Comparison of ENCODE assay signal across 17 cellular contexts in genomic region chr6:116408476-116408875, GRCh38. TPM values are rescaled to one million over a fixed set of nuclear protein-coding genes. Genes with fewer than 3 reads are reported as not detected.
DNase-seq lines count a peak whose midpoint lies in the region; ATAC-seq and TF ChIP-seq lines count a peak whose summit lies in the region.
"Had no signal": no experiment of that assay in that cellular context is flagged by ENCODE, and none has a peak within 500 bp of the region (broad histone marks: within the 10 kb centered on the region; RNA-seq: fewer than 3 reads in every experiment).

No MANE protein-coding gene starts in this region.

- peaks cover 53% of the 10 kb centered on the region for H3K4me1 Mint-ChIP-seq in memory B cell
- H3K4me1 Mint-ChIP-seq in Caco-2 (ENCODE audit: low read depth, unreplicated experiment): no peaks in the 10 kb centered on the region

- CTCF ChIA-PET in Caco-2 (lab: Charles Lee): no interaction called here

- ATAC-seq in GM18508 (IDR thresholded peaks at IDR 0.05; ENCODE audit: insufficient read depth, unreplicated experiment) (peak; percentile 39), GM21528 (IDR thresholded peaks at IDR 0.05; ENCODE audit: low FRiP score, unreplicated experiment) (peak; percentile 25), HG03103 (IDR thresholded peaks at IDR 0.05; ENCODE audit: low read depth, unreplicated experiment) (peak; percentile 30), memory B cell (ENCODE audit: low read depth) (no peak), aorta (ENCODE audit: low FRiP score) (no peak), GM21423 (IDR thresholded peaks at IDR 0.05; ENCODE audit: unreplicated experiment) (no peak)
- ATAC-seq: activated T-cell treated with anti-CD3 and anti-CD28 coated beads, Interleukin-2, amount 50 U/mL, for 4 hours; HepG2 had no signal

- no TSS peak for BruUV-seq in Caco-2 (replicated peaks; lab: Mats Ljungman, UMichigan)

- no peak overlapping the region for H3K4me3 ChIP-seq in aorta (ENCODE audit: low read length in 2 of 2)
- H3K4me3 ChIP-seq in Caco-2 (ENCODE audit: low read depth, low read length): no peak overlapping the region
- H3K4me3 ChIP-seq: sigmoid colon, SK-N-MC had no signal

- peaks cover 3% of the 10 kb centered on the region for H3K36me3 Mint-ChIP-seq in memory B cell
- H3K36me3 Mint-ChIP-seq in Caco-2 (ENCODE audit: insufficient read depth, unreplicated experiment): no peaks in the 10 kb centered on the region

- no peaks in the 10 kb centered on the region for H3K27me3 Mint-ChIP-seq in memory B cell
- peaks cover 2% of the 10 kb centered on the region for H3K27me3 Mint-ChIP-seq in Caco-2 (ENCODE audit: insufficient read depth, unreplicated experiment)

- H3K9me3 ChIP-seq in aorta (ENCODE audit: control insufficient read depth, low read length) (no peaks in the 10 kb centered on the region), Caco-2 (no peaks in the 10 kb centered on the region)
- H3K9me3 ChIP-seq: sigmoid colon had no signal

- POLR2A ChIA-PET in Caco-2 (lab: Charles Lee): no interaction called here

- WGBS in aorta, 2 donors: 96 to 98% methylated on average over 4 of the region's 4 CpGs

- no peaks in the 10 kb centered on the region for H3K27me3 ChIP-seq in aorta (ENCODE audit: control insufficient read depth in 1 of 2, insufficient read depth in 2 of 2, low read length in 1 of 2)
- H3K27me3 ChIP-seq in Caco-2 (replicated peaks; ENCODE audit: control insufficient read depth, insufficient read depth, low read length): no peaks in the 10 kb centered on the region; the same call in 1 of the 2 replicates
- H3K27me3 ChIP-seq: sigmoid colon had no signal

- H3K27ac ChIP-seq in aorta (ENCODE audit: low read depth in 1 of 2, low read length in 2 of 2): no peak overlapping the region
- H3K27ac ChIP-seq: sigmoid colon, SK-N-MC had no signal

- no peaks in the 10 kb centered on the region for H3K36me3 ChIP-seq in aorta (ENCODE audit: control insufficient read depth in 1 of 2, insufficient read depth in 2 of 2, low read length in 1 of 2)
- H3K36me3 ChIP-seq in Caco-2 (ENCODE audit: control insufficient read depth, insufficient read depth, low read length): no peaks in the 10 kb centered on the region
- H3K36me3 ChIP-seq: sigmoid colon had no signal

- no peak for DNase-seq in memory B cell (ENCODE audit: low spot score in 2 of 2)
- DNase-seq in aorta: no peak
- no peak for DNase-seq in AG08396 (ENCODE audit: low spot score)
- DNase-seq in Caco-2: no peak
- DNase-seq: activated T-cell treated with anti-CD3 and anti-CD28 coated beads, Interleukin-2, amount 50 U/mL, for 4 hours; amygdala; islet precursor cell; NCI-H1694; sigmoid colon had no signal

- H3K9me3 Mint-ChIP-seq in memory B cell (no peaks in the 10 kb centered on the region), Caco-2 (ENCODE audit: unreplicated experiment) (no peaks in the 10 kb centered on the region)
- H3K9me3 Mint-ChIP-seq: activated T-cell treated with anti-CD3 and anti-CD28 coated beads, Interleukin-2, amount 50 U/mL, for 4 hours; CD14-positive monocyte had no signal

- intact Hi-C loops in aorta (cut with DNase I) (no loop called here), Caco-2 (cut with micrococcal nuclease; ENCODE audit: unreplicated experiment) (no loop called here)

- no peak for TF ChIP-seq CTCF in Caco-2 (IDR thresholded peaks at IDR 0.05; ENCODE audit: insufficient read depth in 1 of 2, low read depth in 1 of 2, low read length in 1 of 2, severe bottlenecking in 1 of 2, unreplicated experiment in 1 of 2)

- H3K4me1 ChIP-seq in aorta (ENCODE audit: control insufficient read depth in 1 of 2, insufficient read depth in 2 of 2, low read length in 2 of 2): peaks cover 3 to 5% of the 10 kb centered on the region in 2 donors
- no peaks in the 10 kb centered on the region for H3K4me1 ChIP-seq in Caco-2

- peak overlapping the region; percentile 26 for H3K27ac Mint-ChIP-seq in memory B cell
- H3K27ac Mint-ChIP-seq in Caco-2 (ENCODE audit: unreplicated experiment): no peak overlapping the region

- H3K4me3 Mint-ChIP-seq in memory B cell (peak overlapping the region; percentile 40), Caco-2 (ENCODE audit: unreplicated experiment) (no peak overlapping the region)
- H3K4me3 Mint-ChIP-seq: activated T-cell treated with anti-CD3 and anti-CD28 coated beads, Interleukin-2, amount 50 U/mL, for 4 hours; CD14-positive monocyte had no signal

RNA-seq across cellular contexts. Expression of gene DSE, which starts 37.7 kb away (rescaled TPM):
- total RNA-seq in aorta (10 to 100 TPM; 49.8 to 96.7 TPM), Caco-2 (2022) (2.8 and 3.4 TPM in 2 replicates)
- 10 to 100 TPM in 1 of 2 donors, 1 to 10 TPM in 1; 8.5 to 15.9 TPM for polyA plus RNA-seq in aorta

RNA-seq across cellular contexts. Expression of gene CALHM6, which starts 52.7 kb away (rescaled TPM):
- total RNA-seq in aorta (1 to 10 TPM; 1.8 to 5.7 TPM), Caco-2 (2022) (not detected in 2 replicates)
- 10 to 100 TPM in 1 of 2 donors, under 1 TPM in 1; 0.82 to 18.7 TPM for polyA plus RNA-seq in aorta
- total RNA-seq: fibroblast of villous mesenchyme, HepG2 had no signal
- polyA plus RNA-seq: HepG2 had no signal

Comparison
In these comparisons a context has a peak if more than half of its experiments do, and no peak if none do; other contexts are left out.
1. ATAC-seq: peak in GM18508 (single experiment), GM21528 (single experiment) and HG03103 (single experiment); none in memory B cell (single experiment), aorta (single experiment) and GM21423 (single experiment).
2. RNA of gene DSE, which starts 37.7 kb away (total RNA-seq): 49.8 to 96.7 TPM in aorta; 2.8 to 3.4 TPM in Caco-2; every median in the first group is over 10 times any median in the second.